8 cellular contexts compared by ENCODE assay signal in genomic region chr16:67245674-67246080, GRCh38. TPM values are rescaled to one million over a fixed set of nuclear protein-coding genes. Genes with fewer than 3 reads are reported as not detected.
A peak's percentile ranks its signal among the peaks of the same experiment; 100 is the strongest.
DNase-seq lines count a peak whose midpoint lies in the region; ATAC-seq and TF ChIP-seq lines count a peak whose summit lies in the region.

No MANE protein-coding gene starts in this region.

- TF ChIP-seq RAD21 in liver (IDR thresholded peaks at IDR 0.05) = no peak

- no peaks in the 10 kb centered on the region for H3K9me3 Mint-ChIP-seq in activated CD8-positive, alpha-beta memory T cell treated with anti-CD3 and anti-CD28 coated beads, Interleukin-2, amount 10 ng/mL, durations not matched to agents 7 days and 5 days (ENCODE audit: low read depth)

- no peak for TF ChIP-seq POLR2A in adrenal gland (IDR thresholded peaks at IDR 0.05)

- H3K9ac ChIP-seq in liver (ENCODE audit: low read depth in 1 of 2, low read length in 2 of 2) = no peak overlapping the region

- H3K27me3 ChIP-seq in adrenal gland (peaks cover 5% of the 10 kb centered on the region), liver (ENCODE audit: control insufficient read depth in 4 of 4, insufficient read depth in 4 of 4, low read length in 3 of 4) (peaks cover 0 to 13% (median 1%) of the 10 kb centered on the region in 4 donors), thymus (ENCODE audit: control insufficient read depth, insufficient read depth) (peaks cover 15% of the 10 kb centered on the region)

- peak overlapping the region; percentile 93 for H3K27ac Mint-ChIP-seq in activated CD8-positive, alpha-beta memory T cell treated with anti-CD3 and anti-CD28 coated beads, Interleukin-2, amount 10 ng/mL, durations not matched to agents 7 days and 5 days

- peaks cover 61 to 69% of the 10 kb centered on the region in 2 donors for H3K4me1 ChIP-seq in adrenal gland (replicated peaks in 1 of 2)
- peaks cover 17 to 49% (median 34%) of the 10 kb centered on the region in 4 donors for H3K4me1 ChIP-seq in liver (ENCODE audit: control insufficient read depth in 4 of 4, insufficient read depth in 4 of 4, low read length in 3 of 4)
- H3K4me1 ChIP-seq in thymus (ENCODE audit: control insufficient read depth, insufficient read depth, low read length) = peaks cover 20% of the 10 kb centered on the region

- ATAC-seq in activated CD8-positive, alpha-beta memory T cell treated with anti-CD3 and anti-CD28 coated beads, Interleukin-2, amount 10 ng/mL, durations not matched to agents 7 days and 5 days = no peak
- ATAC-seq in GM19023 (IDR thresholded peaks at IDR 0.05; ENCODE audit: unreplicated experiment) (no peak), GM21515 (IDR thresholded peaks at IDR 0.05; ENCODE audit: unreplicated experiment) (no peak)

- H3K4me3 ChIP-seq in adrenal gland = peak overlapping the region in 2 of 4 donors; percentile 89
- H3K4me3 ChIP-seq in liver (ENCODE audit: low read depth in 1 of 3, low read length in 3 of 3) = peak overlapping the region in 1 of 3 donors; percentile 59
- peak overlapping the region; percentile 66 for H3K4me3 ChIP-seq in thymus (ENCODE audit: low read length)

- H3K36me3 Mint-ChIP-seq in activated CD8-positive, alpha-beta memory T cell treated with anti-CD3 and anti-CD28 coated beads, Interleukin-2, amount 10 ng/mL, durations not matched to agents 7 days and 5 days = no peaks in the 10 kb centered on the region

- no peaks in the 10 kb centered on the region for H3K36me3 ChIP-seq in adrenal gland (replicated peaks in 1 of 2)
- H3K36me3 ChIP-seq in liver (ENCODE audit: control insufficient read depth in 4 of 4, insufficient read depth in 3 of 4, low read depth in 1 of 4, low read length in 3 of 4) = no peaks in the 10 kb centered on the region
- H3K36me3 ChIP-seq in thymus (ENCODE audit: control insufficient read depth, insufficient read depth) = no peaks in the 10 kb centered on the region

- H3K4me1 Mint-ChIP-seq in activated CD8-positive, alpha-beta memory T cell treated with anti-CD3 and anti-CD28 coated beads, Interleukin-2, amount 10 ng/mL, durations not matched to agents 7 days and 5 days = peaks cover 55% of the 10 kb centered on the region

- H3K27ac ChIP-seq in adrenal gland (peak overlapping the region; percentile 83 to 94 (median 85)), liver (ENCODE audit: low read depth in 1 of 2, low read length in 2 of 2) (peak overlapping the region; percentile 85 to 88), thymus (ENCODE audit: low read depth) (no peak overlapping the region)

- intact Hi-C loops in adrenal gland (cut with DNase I) = no loop called here

- H3K27me3 Mint-ChIP-seq in activated CD8-positive, alpha-beta memory T cell treated with anti-CD3 and anti-CD28 coated beads, Interleukin-2, amount 10 ng/mL, durations not matched to agents 7 days and 5 days = peaks cover 12% of the 10 kb centered on the region

- CTCF ChIA-PET in activated CD8-positive, alpha-beta memory T cell treated with anti-CD3 and anti-CD28 coated beads, Interleukin-2, amount 10 ng/mL, durations not matched to agents 7 days and 5 days (lab: Charles Lee) = interaction anchor here (0.8 to 5.5 kb wide), 13 partner anchors 13 to 228 kb away, joined by 3 to 41 read pairs (median 4); partner anchors contain the start of genes E2F4, ELMO3, MATCAP1 and TMEM208

- no peaks in the 10 kb centered on the region for H3K9me3 ChIP-seq in adrenal gland (replicated peaks in 1 of 3)
- no peaks in the 10 kb centered on the region for H3K9me3 ChIP-seq in liver (ENCODE audit: control insufficient read depth in 4 of 4, low read length in 3 of 4)
- H3K9me3 ChIP-seq in thymus (ENCODE audit: control insufficient read depth) = no peaks in the 10 kb centered on the region

- no peak for DNase-seq in activated CD8-positive, alpha-beta memory T cell treated with anti-CD3 and anti-CD28 coated beads, Interleukin-2, amount 10 ng/mL, durations not matched to agents 7 days and 5 days
- DNase-seq in activated CD8-positive, alpha-beta memory T cell treated with anti-CD3 and anti-CD28 coated beads, Interleukin-2, amount 50 U/mL, for 4 hours = no peak
- peak in 4 of 7 donors; percentile 89 to 92 (median 91) for DNase-seq in adrenal gland
- DNase-seq in anterior cingulate cortex (lab: John Stamatoyannopoulos, UW) = no peak

- 5 to 8% (median 7%) methylated on average over 4 to 8 of the region's 8 CpGs for WGBS in adrenal gland, 4 donors
- 33% methylated on average over 8 of the region's 8 CpGs for WGBS in liver
- WGBS in thymus = 62% methylated on average over 8 of the region's 8 CpGs

- peak overlapping the region; percentile 87 for H3K4me3 Mint-ChIP-seq in activated CD8-positive, alpha-beta memory T cell treated with anti-CD3 and anti-CD28 coated beads, Interleukin-2, amount 10 ng/mL, durations not matched to agents 7 days and 5 days

- TF ChIP-seq CTCF in adrenal gland (IDR thresholded peaks at IDR 0.05) (no peak), liver (IDR thresholded peaks at IDR 0.05; ENCODE audit: low read depth, low read length, missing input control) (no peak)

TF ChIP-seq in liver, 16 proteins besides CTCF, POLR2A, EP300 and RAD21:
- TF ChIP-seq GABPA (IDR thresholded peaks at IDR 0.05 in 1 of 2, conservative IDR thresholded peaks at IDR 0.05 in 1 of 2) = no peak
- no peak for TF ChIP-seq EGR1 (IDR thresholded peaks at IDR 0.05; ENCODE audit: low read depth in 2 of 2)
TF ChIP-seq in liver: peak in this region for 0.

RNA-seq across cellular contexts. Expression of gene FHOD1, which starts 1.6 kb away (rescaled TPM):
- 100 to 1,000 TPM; 101 to 111 TPM for total RNA-seq in activated CD8-positive, alpha-beta memory T cell treated with anti-CD3 and anti-CD28 coated beads, Interleukin-2, amount 10 ng/mL, durations not matched to agents 7 days and 5 days
- total RNA-seq in adrenal gland (10 to 100 TPM; 34.3 to 86.3 (median 45.5) TPM), liver (1 to 10 TPM; 5.4 to 6.4 TPM)
- polyA plus RNA-seq in adrenal gland (100 to 1,000 TPM in 1 of 3 donors, 10 to 100 TPM in 2; 16.6 to 148 (median 96.4) TPM), liver (1 to 10 TPM; 2.2 to 2.9 TPM), thymus (27.8 TPM)

RNA-seq across cellular contexts. Expression of gene SLC9A5, which starts 3.1 kb away (rescaled TPM):
- 1 to 10 TPM; 5.4 to 6.2 TPM for total RNA-seq in activated CD8-positive, alpha-beta memory T cell treated with anti-CD3 and anti-CD28 coated beads, Interleukin-2, amount 10 ng/mL, durations not matched to agents 7 days and 5 days
- 1 to 10 TPM in 3 of 8 donors, under 1 TPM in 4, not detected in 1; 0.09 to 2.1 (median 0.40) TPM for total RNA-seq in adrenal gland
- 1 to 10 TPM in 2 of 3 donors, under 1 TPM in 1; 0.20 to 2.8 (median 2.7) TPM for polyA plus RNA-seq in adrenal gland
- total RNA-seq in liver = under 1 TPM; 0.05 to 0.25 TPM
- polyA plus RNA-seq in liver = under 1 TPM in 1 of 2 donors, not detected in 1; 0.09 TPM
- 1.1 TPM for polyA plus RNA-seq in thymus

RNA-seq across cellular contexts. Expression of gene TMEM208, which starts 18.7 kb away (rescaled TPM):
- 10 to 100 TPM; 32.3 to 39.7 TPM for total RNA-seq in activated CD8-positive, alpha-beta memory T cell treated with anti-CD3 and anti-CD28 coated beads, Interleukin-2, amount 10 ng/mL, durations not matched to agents 7 days and 5 days
- total RNA-seq in adrenal gland (10 to 100 TPM; 52.1 to 88.8 (median 67.6) TPM), liver (10 to 100 TPM; 22.3 to 42.2 TPM)
- polyA plus RNA-seq in adrenal gland (100 to 1,000 TPM in 2 of 3 donors, 10 to 100 TPM in 1; 75.3 to 289 (median 209) TPM), liver (100 to 1,000 TPM in 1 of 2 donors, 10 to 100 TPM in 1; 98.2 to 140 TPM), thymus (71.8 TPM)

RNA-seq across cellular contexts. Expression of gene PLEKHG4, which starts 33.7 kb away (rescaled TPM):
- total RNA-seq in activated CD8-positive, alpha-beta memory T cell treated with anti-CD3 and anti-CD28 coated beads, Interleukin-2, amount 10 ng/mL, durations not matched to agents 7 days and 5 days = 10 to 100 TPM in 1 of 2 experiments, 1 to 10 TPM in 1; 7.7 to 12.8 TPM
- 10 to 100 TPM in 4 of 8 donors, 1 to 10 TPM in 4; 4.1 to 25.7 (median 8.9) TPM for total RNA-seq in adrenal gland
- polyA plus RNA-seq in adrenal gland = 10 to 100 TPM in 2 of 3 donors, 1 to 10 TPM in 1; 4.5 to 48.7 (median 27.5) TPM
- 1 to 10 TPM; 1.1 to 2.6 TPM for total RNA-seq in liver
- polyA plus RNA-seq in liver = under 1 TPM; 0.21 to 0.28 TPM
- polyA plus RNA-seq in thymus = 16.8 TPM

RNA-seq across cellular contexts. Expression of gene ELMO3, which starts 46.7 kb away (rescaled TPM):
- total RNA-seq in activated CD8-positive, alpha-beta memory T cell treated with anti-CD3 and anti-CD28 coated beads, Interleukin-2, amount 10 ng/mL, durations not matched to agents 7 days and 5 days = 1 to 10 TPM; 6.2 to 9.8 TPM
- 1 to 10 TPM in 7 of 8 donors, under 1 TPM in 1; 0.66 to 5.4 (median 1.8) TPM for total RNA-seq in adrenal gland
- 1 to 10 TPM in 2 of 3 donors, under 1 TPM in 1; 0.18 to 7.0 (median 4.6) TPM for polyA plus RNA-seq in adrenal gland
- 1 to 10 TPM; 3.8 TPM for total RNA-seq in liver
- polyA plus RNA-seq in liver = 1 to 10 TPM; 1.7 to 2.5 TPM
- 15.3 TPM for polyA plus RNA-seq in thymus

Comparison
In these comparisons a context has a peak if more than half of its experiments do, and no peak if none do; other contexts are left out.
1. DNase-seq: peak in adrenal gland (4 of 7); none in activated CD8-positive, alpha-beta memory T cell treated with anti-CD3 and anti-CD28 coated beads, Interleukin-2, amount 10 ng/mL, durations not matched to agents 7 days and 5 days (single experiment), activated CD8-positive, alpha-beta memory T cell treated with anti-CD3 and anti-CD28 coated beads, Interleukin-2, amount 50 U/mL, for 4 hours (single experiment) and anterior cingulate cortex (0 of 58).
2. RNA of gene FHOD1, which starts 1.6 kb away (total RNA-seq): 101 to 111 TPM in activated CD8-positive, alpha-beta memory T cell treated with anti-CD3 and anti-CD28 coated beads, Interleukin-2, amount 10 ng/mL, durations not matched to agents 7 days and 5 days and 34.3 to 86.3 TPM in adrenal gland; 5.4 to 6.4 TPM in liver; every median in the first group is over 4 times any median in the second.